ENCODE assay signal across 8 cellular contexts in genomic region chr7:23544913-23545354, GRCh38. TPM values are rescaled to one million over a fixed set of nuclear protein-coding genes. Genes with fewer than 3 reads are reported as not detected.
DNase-seq lines count a peak whose midpoint lies in the region; ATAC-seq and TF ChIP-seq lines count a peak whose summit lies in the region.

No MANE protein-coding gene starts in this region.

- H4K8ac ChIP-seq in neuronal stem cell (ENCODE audit: low read depth, low read length) = no peak overlapping the region

- H3K9me3 ChIP-seq in CD4-positive, alpha-beta T cell (ENCODE audit: control insufficient read depth, low read length) = no peaks in the 10 kb centered on the region
- H3K9me3 ChIP-seq in psoas muscle (no peaks in the 10 kb centered on the region), neuronal stem cell (replicated peaks in 1 of 2; ENCODE audit: control insufficient read depth in 2 of 2, insufficient read depth in 1 of 2, low read depth in 1 of 2, low read length in 2 of 2) (no peaks in the 10 kb centered on the region)

- TF ChIP-seq CTCF in CD4-positive, alpha-beta T cell (IDR thresholded peaks at IDR 0.05) = peak; percentile 36
- TF ChIP-seq CTCF in cardiac fibroblast (IDR thresholded peaks at IDR 0.05; ENCODE audit: low read depth, low read length) = peak; percentile 58
- TF ChIP-seq CTCF in psoas muscle (IDR thresholded peaks at IDR 0.05) = peak; percentile 40

- no peak overlapping the region for H3K4me2 ChIP-seq in neuronal stem cell (ENCODE audit: insufficient read depth, low read length, poor library complexity, severe bottlenecking)

- no peak overlapping the region for H2BK5ac ChIP-seq in neuronal stem cell (ENCODE audit: low read length)

- H2BK15ac ChIP-seq in neuronal stem cell (ENCODE audit: low read length) = no peak overlapping the region

- H3K18ac ChIP-seq in neuronal stem cell (ENCODE audit: low read length) = no peak overlapping the region

- H3K4ac ChIP-seq in neuronal stem cell (ENCODE audit: low read length) = no peak overlapping the region

- H3K4me1 ChIP-seq in psoas muscle (no peaks in the 10 kb centered on the region), neuronal stem cell (ENCODE audit: control insufficient read depth in 2 of 2, insufficient read depth in 1 of 2, low read depth in 1 of 2, low read length in 2 of 2) (no peaks in the 10 kb centered on the region)

- no peaks in the 10 kb centered on the region for H3K79me1 ChIP-seq in neuronal stem cell (ENCODE audit: low read depth, low read length)

- no peak overlapping the region for H3K4me3 Mint-ChIP-seq in CD4-positive, alpha-beta T cell

- no peak overlapping the region for H2BK12ac ChIP-seq in neuronal stem cell (ENCODE audit: low read length)

- WGBS in psoas muscle, 3 donors = 27 to 32% (median 29%) methylated on average over 2 of the region's 2 CpGs
- no CpG with 5 or more reads among the region's 2 CpGs for WGBS in neuronal stem cell (ENCODE audit: extremely low coverage in 2 of 2, insufficient read length in 2 of 2, insufficient replicate concordance in 1 of 2), 2 donors

- POLR2A ChIA-PET in CD4-positive, alpha-beta T cell (lab: Charles Lee) = interaction anchor here (1.8 kb wide), 1 partner anchor 14 kb away, joined by 7 read pairs; no protein-coding TSS in a partner anchor

- no peak overlapping the region for H2AFZ ChIP-seq in neuronal stem cell (ENCODE audit: low read length)

- no peaks in the 10 kb centered on the region for H3K27me3 Mint-ChIP-seq in CD4-positive, alpha-beta T cell

- H3K27me3 ChIP-seq in CD4-positive, alpha-beta T cell (ENCODE audit: control insufficient read depth, insufficient read depth, low read length) = no peaks in the 10 kb centered on the region
- H3K27me3 ChIP-seq in psoas muscle (ENCODE audit: insufficient read depth in 3 of 3, low read length in 2 of 3) (no peaks in the 10 kb centered on the region), neuronal stem cell (ENCODE audit: control insufficient read depth in 3 of 3, insufficient read depth in 3 of 3, low read depth in 1 of 3, low read length in 3 of 3) (no peaks in the 10 kb centered on the region)

- no peak overlapping the region for H3K27ac ChIP-seq in CD4-positive, alpha-beta T cell (ENCODE audit: low read depth, low read length)
- H3K27ac ChIP-seq in psoas muscle = no peak overlapping the region
- no peak overlapping the region for H3K27ac ChIP-seq in neuronal stem cell (replicated peaks; ENCODE audit: low read length)

- no peaks in the 10 kb centered on the region for H3K36me3 Mint-ChIP-seq in CD4-positive, alpha-beta T cell (ENCODE audit: low read depth)

- no peak overlapping the region for H3K4me3 ChIP-seq in cardiac fibroblast (replicated peaks in 1 of 2; ENCODE audit: low read depth in 2 of 2, low read length in 2 of 2)
- no peak overlapping the region for H3K4me3 ChIP-seq in psoas muscle
- no peak overlapping the region for H3K4me3 ChIP-seq in neuronal stem cell (ENCODE audit: low read length in 2 of 2)

- CTCF ChIA-PET in CD4-positive, alpha-beta T cell (lab: Charles Lee) = interaction anchor here (0.6 to 1.1 kb wide), 2 partner anchors 272 to 459 kb away, joined by 3 to 4 read pairs; no protein-coding TSS in a partner anchor

- no peak for DNase-seq in CD4-positive, alpha-beta T cell
- DNase-seq in NCI-H69 (lab: John Stamatoyannopoulos, UW) (peak; percentile 75), cardiac fibroblast (ENCODE audit: low read depth in 2 of 2) (peak; percentile 43 to 61), psoas muscle (no peak), neuronal stem cell (ENCODE audit: low spot score) (no peak), inferior parietal cortex (ENCODE audit: extremely low spot score) (no peak)

- peak; percentile 30 for ATAC-seq in CD4-positive, alpha-beta T cell (ENCODE audit: poor library complexity)
- ATAC-seq in GM19023 (IDR thresholded peaks at IDR 0.05; ENCODE audit: unreplicated experiment) = peak; percentile 77
- peak; percentile 61 for ATAC-seq in HG03135 (IDR thresholded peaks at IDR 0.05; ENCODE audit: unreplicated experiment)
- ATAC-seq in psoas muscle = peak in 3 of 4 donors; percentile 51 to 78 (median 56)

- H2AK5ac ChIP-seq in neuronal stem cell (ENCODE audit: low read depth, low read length) = no peak overlapping the region

- no peak overlapping the region for H3K23ac ChIP-seq in neuronal stem cell (ENCODE audit: low read depth, low read length, poor library complexity)

- H3K4me1 Mint-ChIP-seq in CD4-positive, alpha-beta T cell (ENCODE audit: low read depth) = peaks cover 17% of the 10 kb centered on the region

- intact Hi-C loops in CD4-positive, alpha-beta T cell (cut with DNase I, micrococcal nuclease) = loop anchor here (2.0 to 10.0 kb wide), 6 partner anchors 118 to 1550 kb away; no protein-coding TSS in a partner anchor
- intact Hi-C loops in psoas muscle (cut with DNase I) = loop anchor here (5.0 to 10.0 kb wide), 3 partner anchors 167 to 270 kb away; partner anchors contain the start of gene STK31 (in 1 of the 2)

- H3K14ac ChIP-seq in neuronal stem cell (ENCODE audit: low read length) = no peak overlapping the region

- no peak overlapping the region for H4K91ac ChIP-seq in neuronal stem cell (ENCODE audit: low read depth, low read length, poor library complexity)

- H3K36me3 ChIP-seq in psoas muscle (ENCODE audit: insufficient read depth in 1 of 2, low read depth in 1 of 2) (no peaks in the 10 kb centered on the region), neuronal stem cell (replicated peaks in 1 of 2; ENCODE audit: control insufficient read depth in 2 of 2, insufficient read depth in 2 of 2, low read length in 2 of 2) (no peaks in the 10 kb centered on the region)

- H3K9me3 Mint-ChIP-seq in CD4-positive, alpha-beta T cell = no peaks in the 10 kb centered on the region

- H3K9ac ChIP-seq in neuronal stem cell (ENCODE audit: low read depth, low read length, poor library complexity) = no peak overlapping the region

- no peak overlapping the region for H3K27ac Mint-ChIP-seq in CD4-positive, alpha-beta T cell

- H2BK120ac ChIP-seq in neuronal stem cell (ENCODE audit: low read depth, low read length) = no peak overlapping the region

RNA-seq across cellular contexts. Expression of gene TRA2A, which starts 13.2 kb away (rescaled TPM):
- total RNA-seq in CD4-positive, alpha-beta T cell = 100 to 1,000 TPM; 246 to 275 TPM
- 10 to 100 TPM; 25.1 to 31.5 (median 28.5) TPM for total RNA-seq in psoas muscle
- polyA plus RNA-seq in psoas muscle = 10 to 100 TPM; 17.5 to 35.6 (median 29.0) TPM
- 93.0 TPM for polyA plus RNA-seq in neuronal stem cell (2013, experiment 1 of 2)
- polyA plus RNA-seq in neuronal stem cell (2013, experiment 2 of 2) = 96.4 TPM

RNA-seq across cellular contexts. Expression of gene CCDC126, which starts 52.2 kb away (rescaled TPM):
- 10 to 100 TPM in 1 of 2 experiments, 1 to 10 TPM in 1; 8.3 to 10.3 TPM for total RNA-seq in CD4-positive, alpha-beta T cell
- 10 to 100 TPM in 3 of 4 donors, 1 to 10 TPM in 1; 9.8 to 13.4 (median 12.6) TPM for total RNA-seq in psoas muscle
- 10 to 100 TPM in 1 of 3 donors, 1 to 10 TPM in 2; 7.2 to 17.9 (median 8.9) TPM for polyA plus RNA-seq in psoas muscle
- polyA plus RNA-seq in neuronal stem cell (2013, experiment 1 of 2) = 8.3 TPM
- 7.8 TPM for polyA plus RNA-seq in neuronal stem cell (2013, experiment 2 of 2)

Comparison
In these comparisons a context has a peak if more than half of its experiments do, and no peak if none do; other contexts are left out.
1. DNase-seq: peak in NCI-H69 (single experiment) and cardiac fibroblast (2 of 2); none in CD4-positive, alpha-beta T cell (0 of 10), psoas muscle (0 of 2), neuronal stem cell (single experiment) and inferior parietal cortex (single experiment).
2. RNA of gene TRA2A, which starts 13.2 kb away (total RNA-seq): 246 to 275 TPM in CD4-positive, alpha-beta T cell; 25.1 to 31.5 TPM in psoas muscle; every median in the first group is over 4 times any median in the second.
3. Peak in every context shown above with its lines, with median percentiles within 50 percentile points of each other: ATAC-seq and CTCF ChIP-seq.